18 cellular contexts compared by ENCODE assay signal in genomic region chr12:94429633-94430032, GRCh38. TPM values are rescaled to one million over a fixed set of nuclear protein-coding genes. Genes with fewer than 3 reads are reported as not detected.
DNase-seq lines count a peak whose midpoint lies in the region; ATAC-seq and TF ChIP-seq lines count a peak whose summit lies in the region.
"Had no signal": no experiment of that assay in that cellular context is flagged by ENCODE, and none has a peak within 500 bp of the region (broad histone marks: within the 10 kb centered on the region; RNA-seq: fewer than 3 reads in every experiment).

No MANE protein-coding gene starts in this region.

- H2BK12ac ChIP-seq in mesenchymal stem cell (ENCODE audit: low read length in 2 of 2), result no peak overlapping the region

- peaks cover 17% of the 10 kb centered on the region for H3K79me1 ChIP-seq in mesenchymal stem cell (replicated peaks; ENCODE audit: low read length, poor library complexity, severe bottlenecking)

- H3K9me3 ChIP-seq in HUES64 (ENCODE audit: insufficient read depth, low read depth, low read length) (peaks cover 8% of the 10 kb centered on the region), mesenchymal stem cell (ENCODE audit: control insufficient read depth, low read length) (peaks cover 25% of the 10 kb centered on the region)

- DNase-seq in choroid plexus epithelial cell (ENCODE audit: low read depth) (peak; percentile 52), mesenchymal stem cell (peak; percentile 19), DMS53 (lab: John Stamatoyannopoulos, UW) (no peak)
- no peak for DNase-seq in stimulated activated CD8-positive, alpha-beta memory T cell treated with anti-CD3 and anti-CD28 coated beads, Interleukin-4, amount 100 ng/mL, for 48 hours
- DNase-seq: activated CD4-positive, alpha-beta T cell treated with anti-CD3 and anti-CD28 coated beads, Interleukin-2, amount 10 ng/mL, durations not matched to agents 24 days and 14 days; activated T-cell treated with anti-CD3 and anti-CD28 coated beads, Interleukin-2, amount 50 U/mL, for 4 hours; COR-L47; left lung; NCI-H1048; NCI-H2029 treated with DMSO at 0.1 percent for 48 hours; NCI-H446 treated with DMSO at 0.1 percent for 48 hours; stimulated activated CD4-positive, alpha-beta T cell treated with anti-CD3 and anti-CD28 coated beads, Interleukin-2, amount 100 ng/mL, for 24 hours; stomach; upper lobe of left lung had no signal

- H3K4me2 ChIP-seq in mesenchymal stem cell (ENCODE audit: low read length, poor library complexity, severe bottlenecking), result no peak overlapping the region

- H3K23ac ChIP-seq in mesenchymal stem cell (ENCODE audit: low read length in 2 of 2), result no peak overlapping the region

- H3K27me3 ChIP-seq in HUES64 (ENCODE audit: insufficient read depth, low read length) (no peaks in the 10 kb centered on the region), mesenchymal stem cell (ENCODE audit: control insufficient read depth in 1 of 2, insufficient read depth in 1 of 2, low read length in 2 of 2) (no peaks in the 10 kb centered on the region)
- H3K27me3 ChIP-seq: breast epithelium, left lung, stomach, upper lobe of left lung had no signal

- H3K4ac ChIP-seq in mesenchymal stem cell (ENCODE audit: low read depth in 1 of 2, low read length in 2 of 2), result no peak overlapping the region

- H2BK5ac ChIP-seq in mesenchymal stem cell (ENCODE audit: low read depth, low read length, poor library complexity, severe bottlenecking), result no peak overlapping the region

- H4K8ac ChIP-seq in mesenchymal stem cell (ENCODE audit: low read length), result no peak overlapping the region

- H3K27ac ChIP-seq in HUES64 (ENCODE audit: low read depth, low read length) (peak overlapping the region; percentile 37; the same call in 1 of the 2 replicates), mesenchymal stem cell (ENCODE audit: low read length, poor library complexity, severe bottlenecking) (no peak overlapping the region)
- H3K27ac ChIP-seq: breast epithelium, left lung, stomach, upper lobe of left lung had no signal

- H3K4me3 ChIP-seq in HUES64 (ENCODE audit: low read length) (no peak overlapping the region), choroid plexus epithelial cell (ENCODE audit: low read depth, low read length) (no peak overlapping the region), mesenchymal stem cell (ENCODE audit: insufficient read depth in 1 of 2, low read depth in 1 of 2, low read length in 2 of 2) (peak overlapping the region in 1 of 2 experiments; percentile 2)
- H3K4me3 ChIP-seq: breast epithelium, left lung, stomach, upper lobe of left lung had no signal

- no peak overlapping the region for H2AFZ ChIP-seq in mesenchymal stem cell (ENCODE audit: low read depth, low read length)

- H2BK120ac ChIP-seq in mesenchymal stem cell (ENCODE audit: low read depth, low read length), result no peak overlapping the region

- 0 out of 2 replicates have a peak, but pooled peaks cover 3% of the 10 kb centered on the region for H3K36me3 ChIP-seq in HUES64 (ENCODE audit: insufficient read depth, low read length)
- H3K36me3 ChIP-seq in mesenchymal stem cell (ENCODE audit: control insufficient read depth in 1 of 2, insufficient read depth in 2 of 2, low read depth in 1 of 2, low read length in 2 of 2), result peaks cover 0 to 5% of the 10 kb centered on the region in 2 experiments
- H3K36me3 ChIP-seq: breast epithelium, left lung, stomach, upper lobe of left lung had no signal

- H3K4me1 ChIP-seq in HUES64 (ENCODE audit: insufficient read depth, low read length) (peaks cover 46% of the 10 kb centered on the region), mesenchymal stem cell (ENCODE audit: control insufficient read depth, insufficient read depth, low read depth, low read length) (no peaks in the 10 kb centered on the region)
- H3K4me1 ChIP-seq: breast epithelium had no signal

- no peak for ATAC-seq in HG03342 (IDR thresholded peaks at IDR 0.05; ENCODE audit: unreplicated experiment)
- ATAC-seq: activated T-cell treated with anti-CD3 and anti-CD28 coated beads, Interleukin-2, amount 50 U/mL, for 4 hours; left lung had no signal

- no peak overlapping the region for H4K91ac ChIP-seq in mesenchymal stem cell (ENCODE audit: low read length)

- TF ChIP-seq CTCF in GM12874 (IDR thresholded peaks at IDR 0.05; ENCODE audit: insufficient read depth, low read depth, low read length) (peak; percentile 12; the same call in 1 of the 2 replicates), choroid plexus epithelial cell (conservative IDR thresholded peaks at IDR 0.05; ENCODE audit: low read depth, low read length) (peak; percentile 36)

- no peak overlapping the region for H2BK15ac ChIP-seq in mesenchymal stem cell (ENCODE audit: low read depth, poor library complexity, severe bottlenecking)

- H2AK5ac ChIP-seq in mesenchymal stem cell (ENCODE audit: low read length, severe bottlenecking), result no peak overlapping the region

- no peak overlapping the region for H3K18ac ChIP-seq in mesenchymal stem cell (ENCODE audit: low read depth in 1 of 2, low read length in 2 of 2)

- H3K14ac ChIP-seq in mesenchymal stem cell (ENCODE audit: low read length in 2 of 2), result no peak overlapping the region

- H3K9ac ChIP-seq in HUES64 (ENCODE audit: low read depth, low read length) (peak overlapping the region; percentile 5; the same call in 1 of the 2 replicates), mesenchymal stem cell (ENCODE audit: low read length) (no peak overlapping the region)

RNA-seq across cellular contexts. Expression of gene CEP83, which starts 30.0 kb away (rescaled TPM):
- polyA plus RNA-seq in HUES64 (2013, experiment 1 of 2), result 12.6 TPM
- polyA plus RNA-seq in HUES64 (2013, experiment 2 of 2), result 13.9 TPM
- polyA plus RNA-seq in mesenchymal stem cell (2013, experiment 1 of 2), result 4.9 TPM
- polyA plus RNA-seq in mesenchymal stem cell (2013, experiment 2 of 2), result 4.8 TPM

Comparison
In these comparisons a context has a peak if more than half of its experiments do, and no peak if none do; other contexts are left out.
1. DNase-seq: peak in choroid plexus epithelial cell (single experiment) and mesenchymal stem cell (single experiment); none in DMS53 (single experiment) and stimulated activated CD8-positive, alpha-beta memory T cell treated with anti-CD3 and anti-CD28 coated beads, Interleukin-4, amount 100 ng/mL, for 48 hours (single experiment).